ENCODE assay signal across 9 cellular contexts in genomic region chr2:96156926-96157648, GRCh38. TPM values are rescaled to one million over a fixed set of nuclear protein-coding genes. Genes with fewer than 3 reads are reported as not detected.
DNase-seq lines count a peak whose midpoint lies in the region; ATAC-seq and TF ChIP-seq lines count a peak whose summit lies in the region.
"Had no signal": no experiment of that assay in that cellular context is flagged by ENCODE, and none has a peak within 500 bp of the region (broad histone marks: within the 10 kb centered on the region; RNA-seq: fewer than 3 reads in every experiment).

No MANE protein-coding gene starts in this region.

- POLR2A ChIA-PET in CD4-positive, alpha-beta T cell (lab: Charles Lee): interaction anchor here (1.7 to 4.2 kb wide), 2 partner anchors 11 to 18 kb away, joined by 4 to 66 read pairs; partner anchors contain the start of gene DUSP2

- H3K9me3 ChIP-seq in CD4-positive, alpha-beta T cell (ENCODE audit: control insufficient read depth, low read length): no peaks in the 10 kb centered on the region

- peak overlapping the region; percentile 60 for H3K4me3 Mint-ChIP-seq in CD4-positive, alpha-beta T cell

- H3K9me3 Mint-ChIP-seq in CD4-positive, alpha-beta T cell: peaks cover 6% of the 10 kb centered on the region
- peaks cover 3 to 7% of the 10 kb centered on the region in 2 donors for H3K9me3 Mint-ChIP-seq in activated naive CD4-positive, alpha-beta T cell treated with anti-CD3 and anti-CD28 coated beads, Interleukin-2, amount 50 U/mL, for 72 hours

- H3K27me3 Mint-ChIP-seq in CD4-positive, alpha-beta T cell: no peaks in the 10 kb centered on the region

- intact Hi-C loops in CD4-positive, alpha-beta T cell (cut with DNase I, micrococcal nuclease): no loop called here

- no peak for TF ChIP-seq CTCF in CD4-positive, alpha-beta T cell (IDR thresholded peaks at IDR 0.05)

- peak overlapping the region; percentile 74 for H3K27ac Mint-ChIP-seq in CD4-positive, alpha-beta T cell
- peak overlapping the region; percentile 93 to 98 for H3K27ac Mint-ChIP-seq in activated naive CD4-positive, alpha-beta T cell treated with anti-CD3 and anti-CD28 coated beads, Interleukin-2, amount 50 U/mL, for 72 hours

- ATAC-seq in CD4-positive, alpha-beta T cell (ENCODE audit: poor library complexity): no peak
- peak; percentile 41 for ATAC-seq in GM19043 (IDR thresholded peaks at IDR 0.05; ENCODE audit: low read depth, unreplicated experiment)
- peak; percentile 40 for ATAC-seq in HG03095 (IDR thresholded peaks at IDR 0.05; ENCODE audit: unreplicated experiment)
- ATAC-seq in activated naive CD4-positive, alpha-beta T cell treated with anti-CD3 and anti-CD28 coated beads, Interleukin-2, amount 50 U/mL, for 72 hours: peak; percentile 3 to 36
- ATAC-seq in GM19455 (IDR thresholded peaks at IDR 0.05; ENCODE audit: unreplicated experiment): no peak

- H3K27me3 ChIP-seq in CD4-positive, alpha-beta T cell (ENCODE audit: control insufficient read depth, insufficient read depth, low read length): no peaks in the 10 kb centered on the region

- DNase-seq in CD4-positive, alpha-beta T cell: no peak
- peak in 1 of 2 donors; percentile 67 for DNase-seq in activated naive CD4-positive, alpha-beta T cell treated with anti-CD3 and anti-CD28 coated beads, Interleukin-2, amount 50 U/mL, for 72 hours (ENCODE audit: low spot score in 2 of 2)
- no peak for DNase-seq in SKM-1 (lab: John Stamatoyannopoulos, UW; ENCODE audit: unreplicated experiment)
- DNase-seq in DMS153 (lab: John Stamatoyannopoulos, UW): no peak
- DNase-seq in stimulated activated CD4-positive, alpha-beta T cell treated with anti-CD3 and anti-CD28 coated beads, Interleukin-4, amount 100 ng/mL, for 24 hours: no peak

- CTCF ChIA-PET in CD4-positive, alpha-beta T cell (lab: Charles Lee): interaction anchor here (0.5 to 2.7 kb wide), 3 partner anchors 17 to 211 kb away, joined by 3 to 13 read pairs (median 3); no protein-coding TSS in a partner anchor

- H3K36me3 Mint-ChIP-seq in CD4-positive, alpha-beta T cell (ENCODE audit: low read depth): no peaks in the 10 kb centered on the region
- peaks cover 0 to 16% of the 10 kb centered on the region in 2 donors for H3K36me3 Mint-ChIP-seq in activated naive CD4-positive, alpha-beta T cell treated with anti-CD3 and anti-CD28 coated beads, Interleukin-2, amount 50 U/mL, for 72 hours

- peaks cover 77% of the 10 kb centered on the region for H3K4me1 Mint-ChIP-seq in CD4-positive, alpha-beta T cell (ENCODE audit: low read depth)

- H3K27ac ChIP-seq in CD4-positive, alpha-beta T cell (ENCODE audit: low read depth, low read length): no peak overlapping the region

RNA-seq across cellular contexts. Expression of gene DUSP2, which starts 11.8 kb away (rescaled TPM):
- total RNA-seq in CD4-positive, alpha-beta T cell: 100 to 1,000 TPM; 728 to 730 TPM
- total RNA-seq in activated naive CD4-positive, alpha-beta T cell treated with anti-CD3 and anti-CD28 coated beads, Interleukin-2, amount 50 U/mL, for 72 hours: 100 to 1,000 TPM; 202 to 218 TPM

RNA-seq across cellular contexts. Expression of gene ASTL, which starts 18.8 kb away (rescaled TPM):
- 1 to 10 TPM; 5.0 to 6.5 TPM for total RNA-seq in CD4-positive, alpha-beta T cell
- 1 to 10 TPM in 1 of 2 donors, under 1 TPM in 1; 0.82 to 3.4 TPM for total RNA-seq in activated naive CD4-positive, alpha-beta T cell treated with anti-CD3 and anti-CD28 coated beads, Interleukin-2, amount 50 U/mL, for 72 hours
- total RNA-seq: right cardiac atrium had no signal

RNA-seq across cellular contexts. Expression of gene ADRA2B, which starts 40.7 kb away (rescaled TPM):
- total RNA-seq in CD4-positive, alpha-beta T cell: under 1 TPM; 0.52 to 0.84 TPM
- total RNA-seq in activated naive CD4-positive, alpha-beta T cell treated with anti-CD3 and anti-CD28 coated beads, Interleukin-2, amount 50 U/mL, for 72 hours: under 1 TPM; 0.47 to 0.61 TPM

RNA-seq across cellular contexts. Expression of gene STARD7, which starts 51.5 kb away (rescaled TPM):
- 10 to 100 TPM; 57.4 to 58.6 TPM for total RNA-seq in CD4-positive, alpha-beta T cell
- total RNA-seq in activated naive CD4-positive, alpha-beta T cell treated with anti-CD3 and anti-CD28 coated beads, Interleukin-2, amount 50 U/mL, for 72 hours: 100 to 1,000 TPM in 1 of 2 donors, 10 to 100 TPM in 1; 82.9 to 159 TPM

Comparison
In these comparisons a context has a peak if more than half of its experiments do, and no peak if none do; other contexts are left out.
1. ATAC-seq: peak in GM19043 (single experiment), HG03095 (single experiment) and activated naive CD4-positive, alpha-beta T cell treated with anti-CD3 and anti-CD28 coated beads, Interleukin-2, amount 50 U/mL, for 72 hours (2 of 2); none in CD4-positive, alpha-beta T cell (single experiment) and GM19455 (single experiment).